Comparison of ENCODE assay signal across 1 cellular context in the genomic region with DNA sequence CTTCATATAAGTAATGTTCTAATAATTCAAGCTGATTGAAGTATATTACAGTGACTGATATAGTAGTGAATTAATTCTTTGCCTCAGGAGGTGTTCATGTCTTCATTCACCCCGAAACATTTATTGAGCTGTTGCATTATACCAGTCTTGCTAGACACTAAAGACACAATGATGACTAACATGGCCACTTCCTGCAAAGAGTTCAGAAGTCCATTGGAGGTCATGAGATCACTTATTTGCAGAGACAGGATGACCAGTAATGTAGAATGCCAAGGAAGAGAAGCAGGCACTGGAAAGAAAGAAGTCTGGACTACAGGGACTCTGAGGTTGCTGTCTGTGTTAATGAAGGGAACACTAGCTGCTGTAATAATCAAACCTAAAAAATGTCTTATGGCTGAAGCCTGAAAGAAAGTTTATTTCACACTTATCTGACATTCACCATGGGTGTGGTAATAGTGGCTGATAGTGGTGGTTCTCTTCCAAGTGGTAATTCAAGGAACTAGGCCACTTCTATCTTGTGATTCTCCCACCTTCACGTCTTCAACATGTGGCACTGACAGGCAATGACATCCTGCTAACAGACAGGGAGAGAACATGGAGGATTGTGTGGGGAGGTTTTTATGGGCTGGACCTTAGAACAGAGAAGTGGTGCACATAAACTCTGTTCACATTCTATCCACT.
TF ChIP-seq lines count a peak whose summit lies in the region.

No MANE protein-coding gene starts in this region.

TF ChIP-seq in GM12878, 131 proteins besides CTCF, POLR2A, EP300 and RAD21 (continued from another document):
- no peak for TF ChIP-seq HCFC1 (IDR thresholded peaks at IDR 0.05; ENCODE audit: low read length)
- no peak for TF ChIP-seq NFXL1 (IDR thresholded peaks at IDR 0.05; ENCODE audit: borderline replicate concordance)
- no peak for TF ChIP-seq FOS (IDR thresholded peaks at IDR 0.05; ENCODE audit: borderline replicate concordance, extremely low read depth, insufficient read length)
- TF ChIP-seq, protein P1, sequence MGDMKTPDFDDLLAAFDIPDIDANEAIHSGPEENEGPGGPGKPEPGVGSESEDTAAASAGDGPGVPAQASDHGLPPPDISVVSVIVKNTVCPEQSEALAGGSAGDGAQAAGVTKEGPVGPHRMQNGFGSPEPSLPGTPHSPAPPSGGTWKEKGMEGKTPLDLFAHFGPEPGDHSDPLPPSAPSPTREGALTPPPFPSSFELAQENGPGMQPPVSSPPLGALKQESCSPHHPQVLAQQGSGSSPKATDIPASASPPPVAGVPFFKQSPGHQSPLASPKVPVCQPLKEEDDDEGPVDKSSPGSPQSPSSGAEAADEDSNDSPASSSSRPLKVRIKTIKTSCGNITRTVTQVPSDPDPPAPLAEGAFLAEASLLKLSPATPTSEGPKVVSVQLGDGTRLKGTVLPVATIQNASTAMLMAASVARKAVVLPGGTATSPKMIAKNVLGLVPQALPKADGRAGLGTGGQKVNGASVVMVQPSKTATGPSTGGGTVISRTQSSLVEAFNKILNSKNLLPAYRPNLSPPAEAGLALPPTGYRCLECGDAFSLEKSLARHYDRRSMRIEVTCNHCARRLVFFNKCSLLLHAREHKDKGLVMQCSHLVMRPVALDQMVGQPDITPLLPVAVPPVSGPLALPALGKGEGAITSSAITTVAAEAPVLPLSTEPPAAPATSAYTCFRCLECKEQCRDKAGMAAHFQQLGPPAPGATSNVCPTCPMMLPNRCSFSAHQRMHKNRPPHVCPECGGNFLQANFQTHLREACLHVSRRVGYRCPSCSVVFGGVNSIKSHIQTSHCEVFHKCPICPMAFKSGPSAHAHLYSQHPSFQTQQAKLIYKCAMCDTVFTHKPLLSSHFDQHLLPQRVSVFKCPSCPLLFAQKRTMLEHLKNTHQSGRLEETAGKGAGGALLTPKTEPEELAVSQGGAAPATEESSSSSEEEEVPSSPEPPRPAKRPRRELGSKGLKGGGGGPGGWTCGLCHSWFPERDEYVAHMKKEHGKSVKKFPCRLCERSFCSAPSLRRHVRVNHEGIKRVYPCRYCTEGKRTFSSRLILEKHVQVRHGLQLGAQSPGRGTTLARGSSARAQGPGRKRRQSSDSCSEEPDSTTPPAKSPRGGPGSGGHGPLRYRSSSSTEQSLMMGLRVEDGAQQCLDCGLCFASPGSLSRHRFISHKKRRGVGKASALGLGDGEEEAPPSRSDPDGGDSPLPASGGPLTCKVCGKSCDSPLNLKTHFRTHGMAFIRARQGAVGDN (IDR thresholded peaks at IDR 0.05) = no peak
- no peak for TF ChIP-seq ZNF274 (IDR thresholded peaks at IDR 0.05; ENCODE audit: insufficient read depth, insufficient read length)
- TF ChIP-seq BMI1 (IDR thresholded peaks at IDR 0.05; ENCODE audit: borderline replicate concordance) = no peak
- TF ChIP-seq SIN3A (IDR thresholded peaks at IDR 0.05; ENCODE audit: low read depth, low read length) = no peak
- TF ChIP-seq, protein P2, sequence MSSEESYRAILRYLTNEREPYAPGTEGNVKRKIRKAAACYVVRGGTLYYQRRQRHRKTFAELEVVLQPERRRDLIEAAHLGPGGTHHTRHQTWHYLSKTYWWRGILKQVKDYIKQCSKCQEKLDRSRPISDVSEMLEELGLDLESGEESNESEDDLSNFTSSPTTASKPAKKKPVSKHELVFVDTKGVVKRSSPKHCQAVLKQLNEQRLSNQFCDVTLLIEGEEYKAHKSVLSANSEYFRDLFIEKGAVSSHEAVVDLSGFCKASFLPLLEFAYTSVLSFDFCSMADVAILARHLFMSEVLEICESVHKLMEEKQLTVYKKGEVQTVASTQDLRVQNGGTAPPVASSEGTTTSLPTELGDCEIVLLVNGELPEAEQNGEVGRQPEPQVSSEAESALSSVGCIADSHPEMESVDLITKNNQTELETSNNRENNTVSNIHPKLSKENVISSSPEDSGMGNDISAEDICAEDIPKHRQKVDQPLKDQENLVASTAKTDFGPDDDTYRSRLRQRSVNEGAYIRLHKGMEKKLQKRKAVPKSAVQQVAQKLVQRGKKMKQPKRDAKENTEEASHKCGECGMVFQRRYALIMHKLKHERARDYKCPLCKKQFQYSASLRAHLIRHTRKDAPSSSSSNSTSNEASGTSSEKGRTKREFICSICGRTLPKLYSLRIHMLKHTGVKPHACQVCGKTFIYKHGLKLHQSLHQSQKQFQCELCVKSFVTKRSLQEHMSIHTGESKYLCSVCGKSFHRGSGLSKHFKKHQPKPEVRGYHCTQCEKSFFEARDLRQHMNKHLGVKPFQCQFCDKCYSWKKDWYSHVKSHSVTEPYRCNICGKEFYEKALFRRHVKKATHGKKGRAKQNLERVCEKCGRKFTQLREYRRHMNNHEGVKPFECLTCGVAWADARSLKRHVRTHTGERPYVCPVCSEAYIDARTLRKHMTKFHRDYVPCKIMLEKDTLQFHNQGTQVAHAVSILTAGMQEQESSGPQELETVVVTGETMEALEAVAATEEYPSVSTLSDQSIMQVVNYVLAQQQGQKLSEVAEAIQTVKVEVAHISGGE (CRISPR knock-in tag; IDR thresholded peaks at IDR 0.05) = no peak
- TF ChIP-seq, protein P3, sequence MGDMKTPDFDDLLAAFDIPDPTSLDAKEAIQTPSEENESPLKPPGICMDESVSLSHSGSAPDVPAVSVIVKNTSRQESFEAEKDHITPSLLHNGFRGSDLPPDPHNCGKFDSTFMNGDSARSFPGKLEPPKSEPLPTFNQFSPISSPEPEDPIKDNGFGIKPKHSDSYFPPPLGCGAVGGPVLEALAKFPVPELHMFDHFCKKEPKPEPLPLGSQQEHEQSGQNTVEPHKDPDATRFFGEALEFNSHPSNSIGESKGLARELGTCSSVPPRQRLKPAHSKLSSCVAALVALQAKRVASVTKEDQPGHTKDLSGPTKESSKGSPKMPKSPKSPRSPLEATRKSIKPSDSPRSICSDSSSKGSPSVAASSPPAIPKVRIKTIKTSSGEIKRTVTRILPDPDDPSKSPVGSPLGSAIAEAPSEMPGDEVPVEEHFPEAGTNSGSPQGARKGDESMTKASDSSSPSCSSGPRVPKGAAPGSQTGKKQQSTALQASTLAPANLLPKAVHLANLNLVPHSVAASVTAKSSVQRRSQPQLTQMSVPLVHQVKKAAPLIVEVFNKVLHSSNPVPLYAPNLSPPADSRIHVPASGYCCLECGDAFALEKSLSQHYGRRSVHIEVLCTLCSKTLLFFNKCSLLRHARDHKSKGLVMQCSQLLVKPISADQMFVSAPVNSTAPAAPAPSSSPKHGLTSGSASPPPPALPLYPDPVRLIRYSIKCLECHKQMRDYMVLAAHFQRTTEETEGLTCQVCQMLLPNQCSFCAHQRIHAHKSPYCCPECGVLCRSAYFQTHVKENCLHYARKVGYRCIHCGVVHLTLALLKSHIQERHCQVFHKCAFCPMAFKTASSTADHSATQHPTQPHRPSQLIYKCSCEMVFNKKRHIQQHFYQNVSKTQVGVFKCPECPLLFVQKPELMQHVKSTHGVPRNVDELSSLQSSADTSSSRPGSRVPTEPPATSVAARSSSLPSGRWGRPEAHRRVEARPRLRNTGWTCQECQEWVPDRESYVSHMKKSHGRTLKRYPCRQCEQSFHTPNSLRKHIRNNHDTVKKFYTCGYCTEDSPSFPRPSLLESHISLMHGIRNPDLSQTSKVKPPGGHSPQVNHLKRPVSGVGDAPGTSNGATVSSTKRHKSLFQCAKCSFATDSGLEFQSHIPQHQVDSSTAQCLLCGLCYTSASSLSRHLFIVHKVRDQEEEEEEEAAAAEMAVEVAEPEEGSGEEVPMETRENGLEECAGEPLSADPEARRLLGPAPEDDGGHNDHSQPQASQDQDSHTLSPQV (IDR thresholded peaks at IDR 0.05) = no peak
